In the genomic region with DNA sequence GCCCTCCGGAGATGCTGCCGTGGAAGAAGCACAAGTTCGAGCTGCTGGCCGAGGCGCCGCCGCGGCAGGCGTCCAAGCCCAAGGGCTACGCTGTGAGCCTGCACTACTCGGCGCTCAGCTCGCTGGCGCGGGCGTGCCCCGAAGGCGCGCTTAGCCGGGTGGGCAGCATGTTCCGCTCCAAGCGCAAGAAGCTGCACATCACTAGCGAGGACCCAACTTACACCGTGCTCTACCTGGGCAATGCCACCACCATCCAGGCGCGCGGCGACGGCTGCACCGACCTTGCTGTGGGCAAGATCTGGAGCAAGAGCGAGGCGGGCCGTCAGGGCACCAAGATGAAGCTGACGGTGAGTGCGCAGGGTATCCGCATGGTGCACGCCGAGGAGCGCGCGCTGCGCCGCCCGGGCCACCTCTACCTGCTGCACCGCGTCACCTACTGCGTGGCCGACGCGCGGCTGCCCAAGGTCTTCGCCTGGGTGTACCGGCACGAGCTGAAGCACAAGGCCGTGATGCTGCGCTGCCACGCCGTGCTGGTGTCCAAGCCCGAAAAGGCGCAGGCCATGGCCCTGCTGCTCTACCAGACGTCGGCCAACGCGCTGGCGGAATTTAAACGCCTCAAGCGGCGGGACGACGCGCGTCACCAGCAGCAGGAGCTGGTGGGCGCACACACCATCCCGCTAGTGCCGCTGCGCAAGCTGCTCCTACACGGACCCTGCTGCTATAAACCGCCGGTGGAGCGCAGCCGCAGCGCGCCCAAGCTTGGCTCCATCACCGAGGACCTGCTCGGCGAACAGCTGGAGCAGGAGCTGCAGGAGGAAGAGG, we compare ENCODE assay signal across 8 cellular contexts. TPM values are rescaled to one million over a fixed set of nuclear protein-coding genes. Genes with fewer than 3 reads are reported as not detected.
A peak's percentile ranks its signal among the peaks of the same experiment; 100 is the strongest.
DNase-seq lines count a peak whose midpoint lies in the region; ATAC-seq and TF ChIP-seq lines count a peak whose summit lies in the region.

No MANE protein-coding gene starts in this region.

- TF ChIP-seq CTCF in PC-9 (conservative IDR thresholded peaks at IDR 0.05): no peak
- TF ChIP-seq CTCF in brain (conservative IDR thresholded peaks at IDR 0.05): no peak

- H3K9me3 ChIP-seq in PC-9 (ENCODE audit: insufficient read depth, low read depth) (no peaks in the 10 kb centered on the region), iPS-18c (ENCODE audit: control insufficient read depth, insufficient read depth, low read length) (no peaks in the 10 kb centered on the region)

- H3K79me2 ChIP-seq in PC-9 (ENCODE audit: low read depth): peaks cover 4% of the 10 kb centered on the region; the same call in 1 of the 2 replicates

- H3K36me3 Mint-ChIP-seq in activated CD4-positive, alpha-beta T cell treated with anti-CD3 and anti-CD28 coated beads for 36 hours (ENCODE audit: low read depth): peaks cover 2% of the 10 kb centered on the region
- no peaks in the 10 kb centered on the region for H3K36me3 Mint-ChIP-seq in brain

- no TSS peak for BruUV-seq in PC-9 (replicated peaks; lab: Mats Ljungman, UMichigan)

- peak overlapping the region; percentile 78 for H3K4me3 Mint-ChIP-seq in activated CD4-positive, alpha-beta T cell treated with anti-CD3 and anti-CD28 coated beads for 36 hours
- peak overlapping the region; percentile 90 to 99 (median 96) for H3K4me3 Mint-ChIP-seq in brain

- H3K9me3 Mint-ChIP-seq in activated CD4-positive, alpha-beta T cell treated with anti-CD3 and anti-CD28 coated beads for 36 hours (ENCODE audit: low read depth): no peaks in the 10 kb centered on the region
- H3K9me3 Mint-ChIP-seq in brain: peaks cover 0 to 4% (median 0%) of the 10 kb centered on the region in 5 experiments

- ATAC-seq in activated CD4-positive, alpha-beta T cell treated with anti-CD3 and anti-CD28 coated beads for 36 hours: peak; percentile 1
- ATAC-seq in HG03460 (IDR thresholded peaks at IDR 0.05; ENCODE audit: unreplicated experiment): no peak
- no peak for ATAC-seq in GM19467 (IDR thresholded peaks at IDR 0.05; ENCODE audit: unreplicated experiment)

- intact Hi-C loops in activated CD4-positive, alpha-beta T cell treated with anti-CD3 and anti-CD28 coated beads for 36 hours (cut with DNase I, micrococcal nuclease): loop anchor here (1.0 to 10.0 kb wide), 7 partner anchors 260 to 855 kb away; partner anchors contain the start of genes ACAP2 (in 1 of the 2) and PPP1R2 (in 1 of the 2)
- intact Hi-C loops in PC-9 (cut with micrococcal nuclease; ENCODE audit: unreplicated experiment): loop anchor here (1.0 kb wide), 2 partner anchors 166 to 431 kb away; no protein-coding TSS in a partner anchor

- no peaks in the 10 kb centered on the region for H3K36me3 ChIP-seq in PC-9 (ENCODE audit: low read depth)

- no peaks in the 10 kb centered on the region for H3K27me3 ChIP-seq in PC-9 (ENCODE audit: insufficient read depth, low read depth)

- H3K27ac ChIP-seq in PC-9 (no peak overlapping the region), skin epidermis (peak overlapping the region in 19 of 21 experiments; percentile 2 to 94 (median 80))

- H3K27ac Mint-ChIP-seq in activated CD4-positive, alpha-beta T cell treated with anti-CD3 and anti-CD28 coated beads for 36 hours: peak overlapping the region; percentile 69
- peak overlapping the region in 4 of 5 experiments; percentile 50 to 91 (median 60) for H3K27ac Mint-ChIP-seq in brain

- peak overlapping the region; percentile 68 for H3K4me3 ChIP-seq in PC-9
- H3K4me3 ChIP-seq in iPS-18c (ENCODE audit: insufficient read depth, low read depth, low read length): peak overlapping the region; percentile 72
- H3K4me3 ChIP-seq in skin epidermis: peak overlapping the region; percentile 59 to 75 (median 71)

- H3F3A ChIP-seq in PC-9 (ENCODE audit: insufficient read depth, low read depth): peaks cover 11% of the 10 kb centered on the region; the same call in 1 of the 2 replicates

- CTCF ChIA-PET in activated CD4-positive, alpha-beta T cell treated with anti-CD3 and anti-CD28 coated beads for 36 hours (lab: Charles Lee): interaction anchor here (0.6 to 9.1 kb wide), 21 partner anchors 8 to 655 kb away, joined by 3 to 156 read pairs (median 3); partner anchors contain the start of genes LSG1 and TMEM44
- CTCF ChIA-PET in PC-9 (lab: Charles Lee): interaction anchor here (0.9 to 2.4 kb wide), 7 partner anchors 15 to 433 kb away, joined by 3 to 12 read pairs (median 4); partner anchors contain the start of gene LSG1

- H3K9me2 ChIP-seq in PC-9 (ENCODE audit: insufficient read depth): no peaks in the 10 kb centered on the region

- H3K4me1 ChIP-seq in PC-9 (replicated peaks; ENCODE audit: insufficient read depth): peaks cover 22% of the 10 kb centered on the region

- H2AFZ ChIP-seq in PC-9: no peak overlapping the region

- H4K20me1 ChIP-seq in PC-9 (ENCODE audit: insufficient read depth): no peaks in the 10 kb centered on the region

- POLR2A ChIA-PET in activated CD4-positive, alpha-beta T cell treated with anti-CD3 and anti-CD28 coated beads for 36 hours (lab: Charles Lee): interaction anchor here (0.6 to 1.9 kb wide), 4 partner anchors 12 to 583 kb away, joined by 3 to 7 read pairs (median 6); partner anchors contain the start of genes LSG1 and XXYLT1
- POLR2A ChIA-PET in PC-9 (lab: Charles Lee; ENCODE audit: unreplicated experiment): interaction anchor here (0.6 to 1.4 kb wide), 6 partner anchors 29 to 431 kb away, joined by 3 to 10 read pairs (median 5); no protein-coding TSS in a partner anchor

- peak overlapping the region; percentile 86 for H3K4me2 ChIP-seq in PC-9

- DNase-seq in activated CD4-positive, alpha-beta T cell treated with anti-CD3 and anti-CD28 coated beads for 36 hours: peak; percentile 53
- DNase-seq in activated CD4-positive, alpha-beta T cell treated with anti-CD3 and anti-CD28 coated beads for 1 hour: no peak
- DNase-seq in PC-9: no peak

- peaks cover 65% of the 10 kb centered on the region for H3K4me1 Mint-ChIP-seq in activated CD4-positive, alpha-beta T cell treated with anti-CD3 and anti-CD28 coated beads for 36 hours
- peaks cover 58% of the 10 kb centered on the region for H3K4me1 Mint-ChIP-seq in brain

- H3K27me3 Mint-ChIP-seq in activated CD4-positive, alpha-beta T cell treated with anti-CD3 and anti-CD28 coated beads for 36 hours: peaks cover 38% of the 10 kb centered on the region
- peaks cover 68% of the 10 kb centered on the region for H3K27me3 Mint-ChIP-seq in brain

RNA-seq across cellular contexts. Expression of gene FAM43A, which starts 1.3 kb away (rescaled TPM):
- total RNA-seq in activated CD4-positive, alpha-beta T cell treated with anti-CD3 and anti-CD28 coated beads for 36 hours: 1 to 10 TPM; 5.0 to 5.1 TPM
- 8.8 and 12.8 TPM in 2 replicates for total RNA-seq in PC-9 (2021)
- 3.8 TPM for polyA plus RNA-seq in brain (ENCODE audit: insufficient read depth, low read depth, low replicate concordance)

RNA-seq across cellular contexts. Expression of gene LSG1, which starts 15.0 kb away (rescaled TPM):
- 10 to 100 TPM; 41.4 to 43.9 TPM for total RNA-seq in activated CD4-positive, alpha-beta T cell treated with anti-CD3 and anti-CD28 coated beads for 36 hours
- total RNA-seq in PC-9 (2021): 59.2 and 71.8 TPM in 2 replicates
- 29.9 TPM for polyA plus RNA-seq in brain (ENCODE audit: insufficient read depth, low read depth, low replicate concordance)

RNA-seq across cellular contexts. Expression of gene TMEM44, which starts 53.8 kb away (rescaled TPM):
- 1 to 10 TPM; 3.7 to 4.7 TPM for total RNA-seq in activated CD4-positive, alpha-beta T cell treated with anti-CD3 and anti-CD28 coated beads for 36 hours
- 37.5 and 52.7 TPM in 2 replicates for total RNA-seq in PC-9 (2021)
- 20.1 TPM for polyA plus RNA-seq in brain (ENCODE audit: insufficient read depth, low read depth, low replicate concordance)
